Comparison of ENCODE assay signal across 9 cellular contexts in genomic region chr6:20417819-20418218, GRCh38. TPM values are rescaled to one million over a fixed set of nuclear protein-coding genes. Genes with fewer than 3 reads are reported as not detected.
A peak's percentile ranks its signal among the peaks of the same experiment; 100 is the strongest.
DNase-seq lines count a peak whose midpoint lies in the region; ATAC-seq and TF ChIP-seq lines count a peak whose summit lies in the region.
"Had no signal": no experiment of that assay in that cellular context is flagged by ENCODE, and none has a peak within 500 bp of the region (broad histone marks: within the 10 kb centered on the region; RNA-seq: fewer than 3 reads in every experiment).

No MANE protein-coding gene starts in this region.

- H3K27ac ChIP-seq in GM23338 (ENCODE audit: low read depth) (0 out of 2 replicates have a peak overlapping the region, but pooled peaks have one; percentile 36), mesendoderm (ENCODE audit: low read depth, low read length) (no peak overlapping the region), PC-9 (no peak overlapping the region)
- H3K27ac ChIP-seq: right lobe of liver had no signal

- H3K36me3 ChIP-seq in GM23338 (ENCODE audit: insufficient read depth) (no peaks in the 10 kb centered on the region; the same call in 1 of the 2 replicates), mesendoderm (ENCODE audit: control insufficient read depth, insufficient read depth, low read length) (no peaks in the 10 kb centered on the region), PC-9 (ENCODE audit: low read depth) (peaks cover 5% of the 10 kb centered on the region; the same call in 1 of the 2 replicates)
- H3K36me3 ChIP-seq: right lobe of liver had no signal

- H3F3A ChIP-seq in GM23338 (replicated peaks; ENCODE audit: low read depth) (0 out of 2 replicates have a peak, but pooled peaks cover 3% of the 10 kb centered on the region), PC-9 (ENCODE audit: insufficient read depth, low read depth) (no peaks in the 10 kb centered on the region)

- H2BK5ac ChIP-seq in mesendoderm (ENCODE audit: low read length) = no peak overlapping the region

- TF ChIP-seq CTCF in GM23338 (conservative IDR thresholded peaks at IDR 0.05; ENCODE audit: low read depth in 2 of 2) (no peak), PC-9 (conservative IDR thresholded peaks at IDR 0.05) (no peak)

- H3K4ac ChIP-seq in mesendoderm (ENCODE audit: low read depth, low read length) = no peak overlapping the region

- H4K20me1 ChIP-seq in GM23338 (replicated peaks; ENCODE audit: insufficient read depth) (peaks cover 94% of the 10 kb centered on the region), PC-9 (ENCODE audit: insufficient read depth) (peaks cover 86% of the 10 kb centered on the region)

- no peaks in the 10 kb centered on the region for H3K9me3 Mint-ChIP-seq in GM23338

- H3K27ac Mint-ChIP-seq in GM23338 = no peak overlapping the region; the same call in 1 of the 2 replicates

- no peak overlapping the region for H2BK120ac ChIP-seq in mesendoderm (ENCODE audit: low read depth, low read length)

- H3K9me3 ChIP-seq in PC-9 (ENCODE audit: insufficient read depth, low read depth) = no peaks in the 10 kb centered on the region
- H3K9me3 ChIP-seq: right lobe of liver had no signal

- no peak overlapping the region for H2AFZ ChIP-seq in GM23338
- no peak overlapping the region for H2AFZ ChIP-seq in PC-9

- H3K79me2 ChIP-seq in GM23338 (replicated peaks; ENCODE audit: insufficient read depth) (peaks cover 100% of the 10 kb centered on the region), mesendoderm (ENCODE audit: control insufficient read depth, insufficient read depth, low read length) (peaks cover 91% of the 10 kb centered on the region), PC-9 (ENCODE audit: low read depth) (peaks cover 96% of the 10 kb centered on the region)

- no peak overlapping the region for H3K4me3 Mint-ChIP-seq in GM23338

- no peaks in the 10 kb centered on the region for H3K27me3 ChIP-seq in GM23338 (ENCODE audit: insufficient read depth)
- H3K27me3 ChIP-seq in mesendoderm (ENCODE audit: insufficient read depth, low read length, poor library complexity) = no peaks in the 10 kb centered on the region
- H3K27me3 ChIP-seq in PC-9 (ENCODE audit: insufficient read depth, low read depth) = no peaks in the 10 kb centered on the region
- H3K27me3 ChIP-seq: right lobe of liver had no signal

- H4K8ac ChIP-seq in mesendoderm (ENCODE audit: low read depth, low read length) = no peak overlapping the region

- H2AK5ac ChIP-seq in mesendoderm (ENCODE audit: low read length) = no peak overlapping the region

- no peak overlapping the region for H3K23ac ChIP-seq in mesendoderm (ENCODE audit: low read length)

- peaks cover 50% of the 10 kb centered on the region for H3K4me1 Mint-ChIP-seq in GM23338

- CTCF ChIA-PET in PC-9 (lab: Charles Lee) = no interaction called here

- WGBS in mesendoderm (ENCODE audit: extremely low coverage, insufficient coverage, low lambda C conversion rate) = no CpG with 5 or more reads among the region's 6 CpGs

- peaks cover 18% of the 10 kb centered on the region; the same call in 2 of the 3 replicates for H3K36me3 Mint-ChIP-seq in GM23338 (ENCODE audit: low read depth)

- no peak overlapping the region for H4K5ac ChIP-seq in mesendoderm (ENCODE audit: low read length)

- H3K4me3 ChIP-seq in GM23338 (no peak overlapping the region), mesendoderm (ENCODE audit: low read length) (no peak overlapping the region), PC-9 (no peak overlapping the region)
- H3K4me3 ChIP-seq: right lobe of liver had no signal

- peaks cover 2% of the 10 kb centered on the region for H3K27me3 Mint-ChIP-seq in GM23338 (ENCODE audit: insufficient read depth, low read depth, poor library complexity)

- H3K18ac ChIP-seq in mesendoderm (ENCODE audit: low read length) = no peak overlapping the region

- intact Hi-C loops in PC-9 (cut with micrococcal nuclease; ENCODE audit: unreplicated experiment) = no loop called here

- ATAC-seq in GM18861 (IDR thresholded peaks at IDR 0.05; ENCODE audit: unreplicated experiment) (peak; percentile 86), GM23338 (peak; percentile 46)

- H3K9ac ChIP-seq in mesendoderm (ENCODE audit: low read length) = no peak overlapping the region

- H3K79me1 ChIP-seq in mesendoderm (ENCODE audit: low read length) = peaks cover 20% of the 10 kb centered on the region

- BruUV-seq in PC-9 (replicated peaks; lab: Mats Ljungman, UMichigan) = no TSS peak

- POLR2A ChIA-PET in PC-9 (lab: Charles Lee; ENCODE audit: unreplicated experiment) = no interaction called here

- no peak overlapping the region for H2BK15ac ChIP-seq in mesendoderm (replicated peaks; ENCODE audit: low read depth)

- H3K56ac ChIP-seq in mesendoderm (ENCODE audit: low read length) = no peak overlapping the region

- H3K4me2 ChIP-seq in GM23338 = no peak overlapping the region
- no peak overlapping the region for H3K4me2 ChIP-seq in mesendoderm (ENCODE audit: low read length)
- H3K4me2 ChIP-seq in PC-9 = no peak overlapping the region

- DNase-seq in GM23338 (ENCODE audit: low spot score) = no peak
- peak; percentile 73 to 79 for DNase-seq in Kasumi-1 (lab: John Stamatoyannopoulos, UW)
- DNase-seq in mesendoderm = peak; percentile 43
- no peak for DNase-seq in NCI-H187 (lab: John Stamatoyannopoulos, UW)
- no peak for DNase-seq in NK-92 treated with Interleukin-12 subunit alpha and Interleukin-12 subunit beta, amount 100 ng/mL, for 24 hours (lab: John Stamatoyannopoulos, UW)
- DNase-seq in SHP77 treated with DMSO at 0.1 percent for 48 hours (lab: John Stamatoyannopoulos, UW) = no peak
- DNase-seq in PC-9 = no peak
- DNase-seq: right lobe of liver had no signal

- H3K9me2 ChIP-seq in GM23338 (ENCODE audit: insufficient read depth) (no peaks in the 10 kb centered on the region), PC-9 (ENCODE audit: insufficient read depth) (no peaks in the 10 kb centered on the region)

- peaks cover 48% of the 10 kb centered on the region for H3K4me1 ChIP-seq in GM23338 (ENCODE audit: insufficient read depth)
- H3K4me1 ChIP-seq in mesendoderm (ENCODE audit: control insufficient read depth, low read depth, low read length) = peaks cover 27% of the 10 kb centered on the region
- H3K4me1 ChIP-seq in PC-9 (replicated peaks; ENCODE audit: insufficient read depth) = no peaks in the 10 kb centered on the region
- H3K4me1 ChIP-seq: right lobe of liver had no signal

TF ChIP-seq in GM23338, 12 proteins besides CTCF, POLR2A, EP300 and RAD21:
- TF ChIP-seq STAT1 (IDR thresholded peaks at IDR 0.05; ENCODE audit: unreplicated experiment) (no peak), ZNF331 (CRISPR knock-in tag; IDR thresholded peaks at IDR 0.05; ENCODE audit: low read depth) (no peak), NANOG (IDR thresholded peaks at IDR 0.05; ENCODE audit: borderline replicate concordance) (no peak), CREB1 (CRISPR knock-in tag; IDR thresholded peaks at IDR 0.05; ENCODE audit: low read depth) (no peak), ETS1 (IDR thresholded peaks at IDR 0.05) (no peak), JUNB (IDR thresholded peaks at IDR 0.05; ENCODE audit: unreplicated experiment) (no peak), EZH2 (IDR thresholded peaks at IDR 0.05; ENCODE audit: low read depth, unreplicated experiment) (no peak), EZH2phosphoT487 (IDR thresholded peaks at IDR 0.05; ENCODE audit: unreplicated experiment) (no peak), ZNF114 (CRISPR knock-in tag; IDR thresholded peaks at IDR 0.05) (no peak)

RNA-seq across cellular contexts. Expression of gene E2F3, which starts 16.1 kb away (rescaled TPM):
- 33.5 and 37.2 TPM in 2 replicates for total RNA-seq in GM23338 (2014; rRNA removed; shearing (Covaris generic))
- 26.4 and 27.2 TPM in 2 replicates for polyA plus RNA-seq in GM23338 (2016; fragmentation: Nextera tagmentation; extraction: Ambion mirVana)
- polyA plus RNA-seq in mesendoderm (2013, experiment 1 of 2) = 34.9 TPM
- polyA plus RNA-seq in mesendoderm (2013, experiment 2 of 2) = 33.1 TPM
- 15.7 and 20.0 TPM in 2 replicates for total RNA-seq in PC-9 (2021)

Comparison
In these comparisons a context has a peak if more than half of its experiments do, and no peak if none do; other contexts are left out.
1. DNase-seq: peak in Kasumi-1 (2 of 2) and mesendoderm (single experiment); none in GM23338 (single experiment), NCI-H187 (0 of 2), NK-92 treated with Interleukin-12 subunit alpha and Interleukin-12 subunit beta, amount 100 ng/mL, for 24 hours (single experiment), SHP77 treated with DMSO at 0.1 percent for 48 hours (single experiment) and PC-9 (0 of 2).